In genomic region chr4:76386566-76387305, GRCh38 we compare ENCODE assay signal across 34 cellular contexts. TPM values are rescaled to one million over a fixed set of nuclear protein-coding genes. Genes with fewer than 3 reads are reported as not detected.
DNase-seq lines count a peak whose midpoint lies in the region; ATAC-seq and TF ChIP-seq lines count a peak whose summit lies in the region.
"Had no signal": no experiment of that assay in that cellular context is flagged by ENCODE, and none has a peak within 500 bp of the region (broad histone marks: within the 10 kb centered on the region; RNA-seq: fewer than 3 reads in every experiment).

No MANE protein-coding gene starts in this region.

- H3K36me3 Mint-ChIP-seq in naive thymus-derived CD4-positive, alpha-beta T cell: peaks cover 0 to 13% (median 0%) of the 10 kb centered on the region in 5 donors
- H3K36me3 Mint-ChIP-seq: CD4-positive, CD25-positive, alpha-beta regulatory T cell; stimulated activated memory B cell treated with anti-CD40 and anti-IgM and Interleukin-4, amounts not matched to agents 10 μg/mL and 1 μg/mL and 100 μg/mL, for 72 hours; type B pancreatic cell had no signal

- H3K27ac ChIP-seq in left lung: no peak overlapping the region
- H3K27ac ChIP-seq in upper lobe of right lung: no peak overlapping the region
- H3K27ac ChIP-seq in naive thymus-derived CD4-positive, alpha-beta T cell (ENCODE audit: low read depth, low read length): no peak overlapping the region
- H3K27ac ChIP-seq: left ventricle myocardium inferior had no signal

- H3K4me1 ChIP-seq in left lung (no peaks in the 10 kb centered on the region), upper lobe of right lung (no peaks in the 10 kb centered on the region)
- H3K4me1 ChIP-seq in naive thymus-derived CD4-positive, alpha-beta T cell (ENCODE audit: control insufficient read depth in 2 of 2, insufficient read depth in 2 of 2, low read length in 2 of 2): no peaks in the 10 kb centered on the region
- H3K4me1 ChIP-seq: left ventricle myocardium inferior had no signal

- TF ChIP-seq CTCF in left lung (IDR thresholded peaks at IDR 0.05) (no peak), upper lobe of right lung (IDR thresholded peaks at IDR 0.05) (no peak)

- H3K9me3 Mint-ChIP-seq in naive thymus-derived CD4-positive, alpha-beta T cell: peaks cover 4 to 29% (median 18%) of the 10 kb centered on the region in 11 donors

- H3K27me3 Mint-ChIP-seq in naive thymus-derived CD4-positive, alpha-beta T cell: peaks cover 20 to 52% (median 36%) of the 10 kb centered on the region in 5 donors
- H3K27me3 Mint-ChIP-seq: type B pancreatic cell had no signal

- CTCF ChIA-PET in naive thymus-derived CD4-positive, alpha-beta T cell (lab: Charles Lee): interaction anchor here (1.5 kb wide), 1 partner anchor 9 kb away, joined by 4 read pairs; no protein-coding TSS in a partner anchor

- H3K27ac Mint-ChIP-seq in naive thymus-derived CD4-positive, alpha-beta T cell: no peak overlapping the region
- H3K27ac Mint-ChIP-seq: activated CD4-positive, alpha-beta memory T cell treated with anti-CD3 and anti-CD28 coated beads for 36 hours; CD4-positive, CD25-positive, alpha-beta regulatory T cell; effector memory CD8-positive, alpha-beta T cell; GM23338; natural killer cell; stimulated activated memory B cell treated with anti-CD40 and anti-IgM and Interleukin-4, amounts not matched to agents 10 μg/mL and 1 μg/mL and 100 μg/mL, for 72 hours; T-helper 2 cell treated with Interferon-gamma antibody and Interleukin-4, amounts not matched to agents 5 μg/mL and 100 μg/mL, for 36 hours; type B pancreatic cell had no signal

- H3K9me3 ChIP-seq in left lung (peaks cover 0 to 16% of the 10 kb centered on the region in 2 donors), upper lobe of right lung (no peaks in the 10 kb centered on the region)
- no peaks in the 10 kb centered on the region for H3K9me3 ChIP-seq in naive thymus-derived CD4-positive, alpha-beta T cell (ENCODE audit: control insufficient read depth in 2 of 3, low read length in 3 of 3)

- H3K36me3 ChIP-seq in left lung: no peaks in the 10 kb centered on the region
- no peaks in the 10 kb centered on the region for H3K36me3 ChIP-seq in upper lobe of right lung
- H3K36me3 ChIP-seq in naive thymus-derived CD4-positive, alpha-beta T cell (ENCODE audit: control insufficient read depth in 2 of 3, insufficient read depth in 3 of 3, low read length in 3 of 3): no peaks in the 10 kb centered on the region
- H3K36me3 ChIP-seq: left ventricle myocardium inferior had no signal

- ATAC-seq in left lung (peak; percentile 90), upper lobe of right lung (peak; percentile 92), HG02588 (IDR thresholded peaks at IDR 0.05; ENCODE audit: unreplicated experiment) (no peak)
- ATAC-seq in naive thymus-derived CD4-positive, alpha-beta T cell: no peak
- ATAC-seq: effector memory CD8-positive, alpha-beta T cell; GM23338; PC-3; stimulated activated memory B cell treated with anti-CD40 and anti-IgM and Interleukin-4, amounts not matched to agents 10 μg/mL and 1 μg/mL and 100 μg/mL, for 72 hours had no signal

- H3K4me3 Mint-ChIP-seq in naive thymus-derived CD4-positive, alpha-beta T cell: no peak overlapping the region
- H3K4me3 Mint-ChIP-seq: activated CD4-positive, alpha-beta memory T cell treated with anti-CD3 and anti-CD28 coated beads for 36 hours; CD4-positive, CD25-positive, alpha-beta regulatory T cell; effector memory CD8-positive, alpha-beta T cell; GM23338; natural killer cell; stimulated activated memory B cell treated with anti-CD40 and anti-IgM and Interleukin-4, amounts not matched to agents 10 μg/mL and 1 μg/mL and 100 μg/mL, for 72 hours; T-helper 2 cell treated with Interferon-gamma antibody and Interleukin-4, amounts not matched to agents 5 μg/mL and 100 μg/mL, for 36 hours; type B pancreatic cell had no signal

- H3K27me3 ChIP-seq in left lung (no peaks in the 10 kb centered on the region), upper lobe of right lung (no peaks in the 10 kb centered on the region)
- no peaks in the 10 kb centered on the region for H3K27me3 ChIP-seq in naive thymus-derived CD4-positive, alpha-beta T cell (ENCODE audit: control insufficient read depth in 2 of 2, insufficient read depth in 2 of 2, low read length in 2 of 2)

- POLR2A ChIA-PET in naive thymus-derived CD4-positive, alpha-beta T cell (lab: Charles Lee): no interaction called here

- intact Hi-C loops in left lung (cut with DNase I): no loop called here
- intact Hi-C loops in upper lobe of right lung (cut with DNase I): no loop called here
- intact Hi-C loops in naive thymus-derived CD4-positive, alpha-beta T cell (cut with micrococcal nuclease): no loop called here

- DNase-seq in SIG-M5 treated with dmso at 0.1 percent for 504 hours (lab: John Stamatoyannopoulos, UW; ENCODE audit: unreplicated experiment): peak; percentile 57
- no peak for DNase-seq in SIG-M5 (lab: John Stamatoyannopoulos, UW)
- DNase-seq in SKM-1 (lab: John Stamatoyannopoulos, UW; ENCODE audit: unreplicated experiment): peak; percentile 85
- peak in 1 of 2 donors; percentile 65 for DNase-seq in left lung
- peak; percentile 64 for DNase-seq in upper lobe of right lung
- no peak for DNase-seq in stimulated activated CD8-positive, alpha-beta memory T cell treated with anti-CD3 and anti-CD28 coated beads, Interleukin-4, amount 100 ng/mL, for 48 hours
- DNase-seq in naive thymus-derived CD4-positive, alpha-beta T cell: no peak
- DNase-seq: activated CD4-positive, alpha-beta memory T cell treated with anti-CD3 and anti-CD28 coated beads for 36 hours; activated CD4-positive, alpha-beta T cell treated with anti-CD3 and anti-CD28 coated beads for 1 hour; activated naive CD4-positive, alpha-beta T cell treated with Interleukin-2 at 50 U/mL for 16 hours; Calu3; CD4-positive, CD25-positive, alpha-beta regulatory T cell; central memory CD4-positive, alpha-beta T cell; cortex of kidney; DMS79 treated with DMSO at 0.1 percent for 48 hours; effector memory CD8-positive, alpha-beta T cell; foreskin fibroblast; GDM1; left ventricle myocardium inferior; natural killer cell; NCI-H1436; NCI-H446; PC-3; stimulated activated CD4-positive, alpha-beta T cell treated with anti-CD3 and anti-CD28 coated beads, Interleukin-15, amount 100 ng/mL, for 24 hours; substantia nigra had no signal

- H3K4me3 ChIP-seq in left lung: no peak overlapping the region
- no peak overlapping the region for H3K4me3 ChIP-seq in upper lobe of right lung
- H3K4me3 ChIP-seq in naive thymus-derived CD4-positive, alpha-beta T cell (ENCODE audit: low read length): no peak overlapping the region
- H3K4me3 ChIP-seq: GM23338, left ventricle myocardium inferior had no signal

- peaks cover 0 to 5% (median 0%) of the 10 kb centered on the region in 7 donors for H3K4me1 Mint-ChIP-seq in naive thymus-derived CD4-positive, alpha-beta T cell
- H3K4me1 Mint-ChIP-seq: natural killer cell; stimulated activated memory B cell treated with anti-CD40 and anti-IgM and Interleukin-4, amounts not matched to agents 10 μg/mL and 1 μg/mL and 100 μg/mL, for 72 hours had no signal

RNA-seq across cellular contexts. Expression of gene CCDC158, which starts 34.2 kb away (rescaled TPM):
- total RNA-seq in left lung (under 1 TPM; 0.47 to 0.61 TPM), upper lobe of right lung (0.64 TPM)
- not detected for total RNA-seq in naive thymus-derived CD4-positive, alpha-beta T cell
- not detected for polyA plus RNA-seq in naive thymus-derived CD4-positive, alpha-beta T cell
- total RNA-seq: A172; activated CD4-positive, alpha-beta memory T cell treated with anti-CD3 and anti-CD28 coated beads for 36 hours; Calu3; CD4-positive, CD25-positive, alpha-beta regulatory T cell; HT1080; M059J; natural killer cell; PC-3; pulmonary artery endothelial cell had no signal
- polyA plus RNA-seq: CD4-positive, CD25-positive, alpha-beta regulatory T cell had no signal

RNA-seq across cellular contexts. Expression of gene SHROOM3, which starts 48.3 kb away (rescaled TPM):
- total RNA-seq in left lung: 10 to 100 TPM; 46.4 to 96.9 TPM
- 73.3 TPM for total RNA-seq in upper lobe of right lung
- not detected for total RNA-seq in naive thymus-derived CD4-positive, alpha-beta T cell
- polyA plus RNA-seq in naive thymus-derived CD4-positive, alpha-beta T cell: not detected
- total RNA-seq: activated CD4-positive, alpha-beta memory T cell treated with anti-CD3 and anti-CD28 coated beads for 36 hours; CD4-positive, CD25-positive, alpha-beta regulatory T cell had no signal
- polyA plus RNA-seq: CD4-positive, CD25-positive, alpha-beta regulatory T cell had no signal

Comparison
In these comparisons a context has a peak if more than half of its experiments do, and no peak if none do; other contexts are left out.
1. DNase-seq: peak in SIG-M5 treated with dmso at 0.1 percent for 504 hours (single experiment), SKM-1 (single experiment) and upper lobe of right lung (single experiment); none in SIG-M5 (single experiment), stimulated activated CD8-positive, alpha-beta memory T cell treated with anti-CD3 and anti-CD28 coated beads, Interleukin-4, amount 100 ng/mL, for 48 hours (single experiment) and naive thymus-derived CD4-positive, alpha-beta T cell (0 of 9).
2. ATAC-seq: peak in left lung (single experiment) and upper lobe of right lung (single experiment); none in HG02588 (single experiment) and naive thymus-derived CD4-positive, alpha-beta T cell (single experiment).
3. RNA of gene SHROOM3, which starts 48.3 kb away (total RNA-seq): 46.4 to 96.9 TPM in left lung and 73.3 TPM in upper lobe of right lung (single experiment); not detected in naive thymus-derived CD4-positive, alpha-beta T cell; every median in the first group is over 10 times any median in the second.